Comparison of ENCODE assay signal across 1 cellular context in the genomic region with DNA sequence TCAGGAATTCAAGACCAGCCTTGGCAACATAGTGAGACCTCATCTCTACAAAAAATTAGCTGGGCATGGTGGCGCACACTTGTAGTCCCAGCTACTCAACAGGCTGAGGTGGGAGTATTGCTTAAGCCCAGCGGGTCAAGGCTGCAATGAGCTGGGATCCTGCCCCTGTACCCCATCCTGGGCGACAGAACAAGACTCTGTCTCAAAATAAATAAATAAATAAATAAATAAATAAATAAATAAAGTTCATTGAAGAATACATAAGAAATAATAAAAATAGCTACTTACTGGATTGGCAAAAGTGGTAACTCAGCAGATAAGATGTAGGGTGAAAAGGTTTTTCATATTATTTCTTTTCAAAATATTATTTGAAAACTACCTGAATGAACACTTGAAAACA.
TF ChIP-seq lines count a peak whose summit lies in the region.

No MANE protein-coding gene starts in this region.

TF ChIP-seq in K562, 482 proteins besides CTCF, POLR2A, EP300 and RAD21:
- TF ChIP-seq DACH1 (IDR thresholded peaks at IDR 0.05; ENCODE audit: partially characterized antibody) = no peak
- no peak for TF ChIP-seq RHOXF2B (CRISPR knock-in tag; conservative IDR thresholded peaks at IDR 0.05)
- TF ChIP-seq HDAC6 (IDR thresholded peaks at IDR 0.05; ENCODE audit: low read depth, low read length) = no peak
- TF ChIP-seq KLF1 (tag; IDR thresholded peaks at IDR 0.05) = no peak
- no peak for TF ChIP-seq COPS2 (conservative IDR thresholded peaks at IDR 0.05)
- TF ChIP-seq ZNF316 (IDR thresholded peaks at IDR 0.05) = peak; percentile 26; the same call in 1 of the 2 replicates
- TF ChIP-seq, protein P1, sequence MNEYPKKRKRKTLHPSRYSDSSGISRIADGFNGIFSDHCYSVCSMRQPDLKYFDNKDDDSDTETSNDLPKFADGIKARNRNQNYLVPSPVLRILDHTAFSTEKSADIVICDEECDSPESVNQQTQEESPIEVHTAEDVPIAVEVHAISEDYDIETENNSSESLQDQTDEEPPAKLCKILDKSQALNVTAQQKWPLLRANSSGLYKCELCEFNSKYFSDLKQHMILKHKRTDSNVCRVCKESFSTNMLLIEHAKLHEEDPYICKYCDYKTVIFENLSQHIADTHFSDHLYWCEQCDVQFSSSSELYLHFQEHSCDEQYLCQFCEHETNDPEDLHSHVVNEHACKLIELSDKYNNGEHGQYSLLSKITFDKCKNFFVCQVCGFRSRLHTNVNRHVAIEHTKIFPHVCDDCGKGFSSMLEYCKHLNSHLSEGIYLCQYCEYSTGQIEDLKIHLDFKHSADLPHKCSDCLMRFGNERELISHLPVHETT (CRISPR knock-in tag; conservative IDR thresholded peaks at IDR 0.05 in 1 of 2, IDR thresholded peaks at IDR 0.05 in 1 of 2) = no peak
- TF ChIP-seq, protein P2, sequence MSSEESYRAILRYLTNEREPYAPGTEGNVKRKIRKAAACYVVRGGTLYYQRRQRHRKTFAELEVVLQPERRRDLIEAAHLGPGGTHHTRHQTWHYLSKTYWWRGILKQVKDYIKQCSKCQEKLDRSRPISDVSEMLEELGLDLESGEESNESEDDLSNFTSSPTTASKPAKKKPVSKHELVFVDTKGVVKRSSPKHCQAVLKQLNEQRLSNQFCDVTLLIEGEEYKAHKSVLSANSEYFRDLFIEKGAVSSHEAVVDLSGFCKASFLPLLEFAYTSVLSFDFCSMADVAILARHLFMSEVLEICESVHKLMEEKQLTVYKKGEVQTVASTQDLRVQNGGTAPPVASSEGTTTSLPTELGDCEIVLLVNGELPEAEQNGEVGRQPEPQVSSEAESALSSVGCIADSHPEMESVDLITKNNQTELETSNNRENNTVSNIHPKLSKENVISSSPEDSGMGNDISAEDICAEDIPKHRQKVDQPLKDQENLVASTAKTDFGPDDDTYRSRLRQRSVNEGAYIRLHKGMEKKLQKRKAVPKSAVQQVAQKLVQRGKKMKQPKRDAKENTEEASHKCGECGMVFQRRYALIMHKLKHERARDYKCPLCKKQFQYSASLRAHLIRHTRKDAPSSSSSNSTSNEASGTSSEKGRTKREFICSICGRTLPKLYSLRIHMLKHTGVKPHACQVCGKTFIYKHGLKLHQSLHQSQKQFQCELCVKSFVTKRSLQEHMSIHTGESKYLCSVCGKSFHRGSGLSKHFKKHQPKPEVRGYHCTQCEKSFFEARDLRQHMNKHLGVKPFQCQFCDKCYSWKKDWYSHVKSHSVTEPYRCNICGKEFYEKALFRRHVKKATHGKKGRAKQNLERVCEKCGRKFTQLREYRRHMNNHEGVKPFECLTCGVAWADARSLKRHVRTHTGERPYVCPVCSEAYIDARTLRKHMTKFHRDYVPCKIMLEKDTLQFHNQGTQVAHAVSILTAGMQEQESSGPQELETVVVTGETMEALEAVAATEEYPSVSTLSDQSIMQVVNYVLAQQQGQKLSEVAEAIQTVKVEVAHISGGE (CRISPR knock-in tag; IDR thresholded peaks at IDR 0.05) = no peak
